Comparison of ENCODE assay signal across 1 cellular context in genomic region chr19:18475004-18475453, GRCh38.
TF ChIP-seq lines count a peak whose summit lies in the region.

No MANE protein-coding gene starts in this region.

TF ChIP-seq in HEK293T, 16 proteins besides CTCF, POLR2A, EP300 and RAD21 (continued from another document):
- TF ChIP-seq FOXA1 (IDR thresholded peaks at IDR 0.05): no peak
- TF ChIP-seq ZNF384 (IDR thresholded peaks at IDR 0.05): no peak
- TF ChIP-seq SP1 (IDR thresholded peaks at IDR 0.05): no peak
TF ChIP-seq in HEK293T: peak in this region for 0.
